Comparison of ENCODE assay signal across 1 cellular context in genomic region chr15:89693696-89694095, GRCh38.
TF ChIP-seq lines count a peak whose summit lies in the region.

No MANE protein-coding gene starts in this region.

TF ChIP-seq in K562, 482 proteins besides CTCF, POLR2A, EP300 and RAD21:
- 0 out of 6 replicates have a peak, but pooled peaks of 1 of the 3 experiments have one; percentile 24 for TF ChIP-seq ZBTB11 (CRISPR knock-in tag; IDR thresholded peaks at IDR 0.05)
- no peak for TF ChIP-seq KDM5B (IDR thresholded peaks at IDR 0.05; ENCODE audit: insufficient replicate concordance, low read depth, low read length)
- peak in 1 of 2 experiments; percentile 76; a peak in 2 of 4 replicates for TF ChIP-seq TEAD1 (CRISPR knock-in tag; IDR thresholded peaks at IDR 0.05)
- TF ChIP-seq THAP12 (CRISPR knock-in tag; IDR thresholded peaks at IDR 0.05): no peak
- no peak for TF ChIP-seq SIN3B (IDR thresholded peaks at IDR 0.05; ENCODE audit: low read depth)
- no peak for TF ChIP-seq JUNB (CRISPR knock-in tag; conservative IDR thresholded peaks at IDR 0.05)
- no peak for TF ChIP-seq NEUROD1 (IDR thresholded peaks at IDR 0.05; ENCODE audit: borderline replicate concordance, low read depth, low read length, partially characterized antibody)
- TF ChIP-seq NR4A1 (CRISPR knock-in tag; IDR thresholded peaks at IDR 0.05): no peak
- peak; percentile 74 for TF ChIP-seq NR4A1 (tag; IDR thresholded peaks at IDR 0.05)
- 0 out of 2 replicates have a peak, but pooled peaks have one; percentile 68 for TF ChIP-seq PTTG1 (tag; IDR thresholded peaks at IDR 0.05; ENCODE audit: low read depth)
- TF ChIP-seq ZFP30 (CRISPR knock-in tag; IDR thresholded peaks at IDR 0.05; ENCODE audit: borderline replicate concordance): no peak
- TF ChIP-seq RAD51 (IDR thresholded peaks at IDR 0.05; ENCODE audit: borderline replicate concordance, low read depth): no peak
- TF ChIP-seq ZNF766 (CRISPR knock-in tag; conservative IDR thresholded peaks at IDR 0.05): peak; percentile 83
- TF ChIP-seq ZNF316 (IDR thresholded peaks at IDR 0.05): no peak
- no peak for TF ChIP-seq HIVEP1 (CRISPR knock-in tag; IDR thresholded peaks at IDR 0.05)
- TF ChIP-seq JUN (IDR thresholded peaks at IDR 0.05; ENCODE audit: borderline replicate concordance, low read depth, low read length): no peak
- TF ChIP-seq JUN (CRISPR knock-in tag; IDR thresholded peaks at IDR 0.05; ENCODE audit: borderline replicate concordance): no peak
- TF ChIP-seq FOSL1 (tag; conservative IDR thresholded peaks at IDR 0.05): peak; percentile 26; the same call in 1 of the 2 replicates
- TF ChIP-seq ZNF584 (CRISPR knock-in tag; IDR thresholded peaks at IDR 0.05; ENCODE audit: low read depth): peak; percentile 62; the same call in 1 of the 2 replicates
- peak; percentile 55; the same call in 1 of the 2 replicates for TF ChIP-seq ZNF395 (CRISPR knock-in tag; IDR thresholded peaks at IDR 0.05)
- no peak for TF ChIP-seq UBTF (IDR thresholded peaks at IDR 0.05; ENCODE audit: borderline replicate concordance in 1 of 2, low read depth in 2 of 2, low read length in 2 of 2)
- peak; percentile 63; the same call in 1 of the 2 replicates for TF ChIP-seq GTF2A2 (tag; IDR thresholded peaks at IDR 0.05)
- TF ChIP-seq NCOA2 (IDR thresholded peaks at IDR 0.05; ENCODE audit: partially characterized antibody in 2 of 2): no peak
- no peak for TF ChIP-seq FOXA1 (IDR thresholded peaks at IDR 0.05; ENCODE audit: borderline replicate concordance)
- TF ChIP-seq PBX2 (CRISPR knock-in tag; IDR thresholded peaks at IDR 0.05; ENCODE audit: low read depth): no peak
- TF ChIP-seq PBX2 (tag; conservative IDR thresholded peaks at IDR 0.05; ENCODE audit: low read depth): 0 out of 2 replicates have a peak, but pooled peaks have one; percentile 22
- peak; percentile 31; the same call in 1 of the 2 replicates for TF ChIP-seq KLF6 (CRISPR knock-in tag; IDR thresholded peaks at IDR 0.05; ENCODE audit: borderline replicate concordance)
